In genomic region chr1:222009105-222009730, GRCh38 we compare ENCODE assay signal across 9 cellular contexts.
DNase-seq lines count a peak whose midpoint lies in the region; ATAC-seq and TF ChIP-seq lines count a peak whose summit lies in the region.
"Had no signal": no experiment of that assay in that cellular context is flagged by ENCODE, and none has a peak within 500 bp of the region (broad histone marks: within the 10 kb centered on the region; RNA-seq: fewer than 3 reads in every experiment).

No MANE protein-coding gene starts in this region.

- H3K27ac Mint-ChIP-seq in activated naive CD4-positive, alpha-beta T cell treated with anti-CD3 and anti-CD28 coated beads, Interleukin-2, amount 50 U/mL, for 72 hours: no peak overlapping the region

- DNase-seq in COR-L47 (lab: John Stamatoyannopoulos, UW) (peak; percentile 10), M059J (ENCODE audit: low read depth) (peak; percentile 49), left kidney (ENCODE audit: low read depth, low spot score) (peak; percentile 49), prostate gland (ENCODE audit: low spot score) (no peak), NCI-H1105 treated with DMSO at 0.1 percent for 48 hours (lab: John Stamatoyannopoulos, UW) (no peak)
- peak in 1 of 2 donors; percentile 8 for DNase-seq in activated naive CD4-positive, alpha-beta T cell treated with anti-CD3 and anti-CD28 coated beads, Interleukin-2, amount 50 U/mL, for 72 hours (ENCODE audit: low spot score in 2 of 2)

- H3K9me3 ChIP-seq in prostate gland: no peaks in the 10 kb centered on the region

- H3K27me3 ChIP-seq in prostate gland (replicated peaks; ENCODE audit: insufficient read depth): no peaks in the 10 kb centered on the region

- no peaks in the 10 kb centered on the region for H3K36me3 ChIP-seq in prostate gland

- no peaks in the 10 kb centered on the region for H3K9me3 Mint-ChIP-seq in activated naive CD4-positive, alpha-beta T cell treated with anti-CD3 and anti-CD28 coated beads, Interleukin-2, amount 50 U/mL, for 72 hours

- no peak overlapping the region for H3K4me3 ChIP-seq in prostate gland
- H3K4me3 ChIP-seq: SK-N-MC had no signal

- TF ChIP-seq CTCF in prostate gland (IDR thresholded peaks at IDR 0.05): no peak

- H3K36me3 Mint-ChIP-seq in activated naive CD4-positive, alpha-beta T cell treated with anti-CD3 and anti-CD28 coated beads, Interleukin-2, amount 50 U/mL, for 72 hours: no peaks in the 10 kb centered on the region

- no peak for TF ChIP-seq POLR2A in prostate gland (IDR thresholded peaks at IDR 0.05)

- peak overlapping the region in 1 of 2 donors; percentile 3 for H3K27ac ChIP-seq in prostate gland
- H3K27ac ChIP-seq: SK-N-MC had no signal

- no peaks in the 10 kb centered on the region for H3K4me1 ChIP-seq in prostate gland (replicated peaks)

- intact Hi-C loops in prostate gland (cut with DNase I): no loop called here

- peak; percentile 72 for ATAC-seq in GM19438 (IDR thresholded peaks at IDR 0.05; ENCODE audit: low read depth, unreplicated experiment)
- peak; percentile 41 to 65 for ATAC-seq in activated naive CD4-positive, alpha-beta T cell treated with anti-CD3 and anti-CD28 coated beads, Interleukin-2, amount 50 U/mL, for 72 hours
- no peak for ATAC-seq in GM21447 (IDR thresholded peaks at IDR 0.05; ENCODE audit: unreplicated experiment)

- WGBS in prostate gland: 41% methylated on average over 2 of the region's 2 CpGs

Comparison
In these comparisons a context has a peak if more than half of its experiments do, and no peak if none do; other contexts are left out.
1. DNase-seq: peak in COR-L47 (single experiment), M059J (single experiment) and left kidney (single experiment); none in prostate gland (single experiment) and NCI-H1105 treated with DMSO at 0.1 percent for 48 hours (single experiment).